Comparison of ENCODE assay signal across 12 cellular contexts in the genomic region with DNA sequence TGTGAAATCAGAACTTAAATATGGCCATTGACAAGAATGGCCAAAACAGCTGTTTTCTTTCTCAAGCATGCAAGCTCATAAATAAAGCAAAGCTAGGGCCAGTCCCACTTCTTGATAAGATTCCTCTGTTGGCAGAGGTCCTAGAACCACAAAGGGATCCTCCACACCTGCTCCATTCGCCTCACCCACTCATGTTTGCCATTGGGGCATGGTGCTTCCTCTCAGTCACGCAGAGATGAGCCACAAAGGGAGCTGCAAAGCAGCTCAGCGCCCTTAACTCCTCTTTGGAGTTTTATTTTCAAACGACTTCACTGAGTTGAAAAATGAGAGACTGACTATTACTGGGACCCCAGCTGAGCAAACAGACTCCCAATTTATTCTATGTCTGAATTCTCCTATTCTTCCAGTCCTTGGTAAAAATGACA. TPM values are rescaled to one million over a fixed set of nuclear protein-coding genes. Genes with fewer than 3 reads are reported as not detected.
A peak's percentile ranks its signal among the peaks of the same experiment; 100 is the strongest.
DNase-seq lines count a peak whose midpoint lies in the region; ATAC-seq, FAIRE-seq and TF ChIP-seq lines count a peak whose summit lies in the region.
"Had no signal": no experiment of that assay in that cellular context is flagged by ENCODE, and none has a peak within 500 bp of the region (broad histone marks: within the 10 kb centered on the region; RNA-seq: fewer than 3 reads in every experiment).

No MANE protein-coding gene starts in this region.

- TF ChIP-seq CTCF in fibroblast of lung (conservative IDR thresholded peaks at IDR 0.05 in 1 of 2, IDR thresholded peaks at IDR 0.05 in 1 of 2; ENCODE audit: low read depth in 1 of 2, low read length in 2 of 2): no peak

- peaks cover 13% of the 10 kb centered on the region for H3K4me1 Mint-ChIP-seq in T-helper 2 cell treated with Interferon-gamma antibody and Interleukin-4, amounts not matched to agents 5 μg/mL and 100 μg/mL, for 36 hours (ENCODE audit: low read depth)

- no peak overlapping the region for H3K9ac ChIP-seq in fibroblast of lung (ENCODE audit: insufficient read depth, low read length)

- H3K9me3 ChIP-seq in fibroblast of lung (ENCODE audit: control insufficient read depth, insufficient read depth, low read depth, low read length) (no peaks in the 10 kb centered on the region), small intestine (ENCODE audit: control insufficient read depth, low read depth) (no peaks in the 10 kb centered on the region)
- H3K9me3 ChIP-seq: tibial nerve had no signal

- H4K20me1 ChIP-seq in fibroblast of lung (ENCODE audit: control insufficient read depth, extremely low read depth, insufficient read depth, low read length): no peaks in the 10 kb centered on the region

- H3K4me3 ChIP-seq in fibroblast of lung (replicated peaks in 1 of 4; ENCODE audit: control extremely low read depth in 1 of 4, insufficient read depth in 1 of 4, low read depth in 3 of 4, low read length in 4 of 4) (no peak overlapping the region), small intestine (ENCODE audit: low read depth in 1 of 2, low read length in 2 of 2) (no peak overlapping the region)
- H3K4me3 ChIP-seq: tibial nerve had no signal

- no peak overlapping the region for H3K27ac ChIP-seq in fibroblast of lung (ENCODE audit: insufficient read depth, low read length)
- H3K27ac ChIP-seq in small intestine (ENCODE audit: low read depth in 1 of 2, low read length in 1 of 2): peak overlapping the region in 1 of 2 donors; percentile 3

- H3K4me1 ChIP-seq in fibroblast of lung (ENCODE audit: control insufficient read depth, extremely low read depth, insufficient read depth, low read length) (peaks cover 2% of the 10 kb centered on the region), small intestine (ENCODE audit: control insufficient read depth in 2 of 2, insufficient read depth in 1 of 2, low read depth in 1 of 2, low read length in 1 of 2) (no peaks in the 10 kb centered on the region)

- no peaks in the 10 kb centered on the region for H3K9me3 Mint-ChIP-seq in T-helper 2 cell treated with Interferon-gamma antibody and Interleukin-4, amounts not matched to agents 5 μg/mL and 100 μg/mL, for 36 hours

- H3K79me2 ChIP-seq in fibroblast of lung (ENCODE audit: control insufficient read depth, insufficient read depth, low read length): no peaks in the 10 kb centered on the region

- H3K36me3 ChIP-seq in fibroblast of lung (ENCODE audit: control insufficient read depth, insufficient read depth, low read length) (no peaks in the 10 kb centered on the region), small intestine (ENCODE audit: control insufficient read depth in 2 of 2, insufficient read depth in 2 of 2, low read length in 2 of 2) (peaks cover 0 to 2% of the 10 kb centered on the region in 2 donors)

- DNase-seq in HT-29 (ENCODE audit: low spot score) (peak; percentile 74), NCI-H774 (lab: John Stamatoyannopoulos, UW) (peak; percentile 93), fibroblast of lung (ENCODE audit: low read depth in 2 of 2) (peak; percentile 81 to 98), small intestine (peak; percentile 82), NK-92 (lab: John Stamatoyannopoulos, UW; ENCODE audit: unreplicated experiment) (no peak)
- no peak for DNase-seq in T-helper 2 cell treated with Interferon-gamma antibody and Interleukin-4, amounts not matched to agents 5 μg/mL and 100 μg/mL, for 36 hours (ENCODE audit: low spot score)
- DNase-seq: activated gamma-delta T cell, NCI-H1048, T1000 had no signal

- ATAC-seq in HG02759 (IDR thresholded peaks at IDR 0.05; ENCODE audit: unreplicated experiment) (no peak), HG03095 (IDR thresholded peaks at IDR 0.05; ENCODE audit: unreplicated experiment) (no peak)

- H3K36me3 Mint-ChIP-seq in T-helper 2 cell treated with Interferon-gamma antibody and Interleukin-4, amounts not matched to agents 5 μg/mL and 100 μg/mL, for 36 hours (ENCODE audit: low read depth): no peaks in the 10 kb centered on the region

- no peak overlapping the region for H3K27ac Mint-ChIP-seq in T-helper 2 cell treated with Interferon-gamma antibody and Interleukin-4, amounts not matched to agents 5 μg/mL and 100 μg/mL, for 36 hours

- H3K27me3 ChIP-seq in fibroblast of lung (ENCODE audit: control insufficient read depth, insufficient read depth, low read length) (no peaks in the 10 kb centered on the region), small intestine (ENCODE audit: control insufficient read depth in 2 of 2, insufficient read depth in 2 of 2, low read length in 2 of 2) (no peaks in the 10 kb centered on the region)
- H3K27me3 ChIP-seq: tibial nerve had no signal

- FAIRE-seq in small intestine (lab: Jason Lieb, UNC): no peak

- WGBS in small intestine, 3 donors: 7 to 27% (median 17%) methylated on average over 4 of the region's 4 CpGs

- no peak overlapping the region for H3K4me3 Mint-ChIP-seq in T-helper 2 cell treated with Interferon-gamma antibody and Interleukin-4, amounts not matched to agents 5 μg/mL and 100 μg/mL, for 36 hours

- H2AFZ ChIP-seq in fibroblast of lung (ENCODE audit: low read length): no peak overlapping the region

- peaks cover 8% of the 10 kb centered on the region for H3K27me3 Mint-ChIP-seq in T-helper 2 cell treated with Interferon-gamma antibody and Interleukin-4, amounts not matched to agents 5 μg/mL and 100 μg/mL, for 36 hours (ENCODE audit: low read depth)

- no peak overlapping the region for H3K4me2 ChIP-seq in fibroblast of lung (ENCODE audit: extremely low read depth, insufficient read depth, low read length)

RNA-seq across cellular contexts. Expression of a gene that starts 16.6 kb away (rescaled TPM):
- total RNA-seq in HT-29 (2014; rRNA removed; shearing (Covaris generic)): 10.5 and 14.8 TPM in 2 replicates
- total RNA-seq in fibroblast of lung: 1.3 and 1.8 TPM in 2 replicates
- polyA plus RNA-seq in fibroblast of lung: 3.4 and 3.7 TPM in 2 replicates
- 10.3 and 10.8 TPM in 2 replicates for polyA plus RNA-seq in fibroblast of lung (2012)
- polyA minus RNA-seq in fibroblast of lung (ENCODE audit: low replicate concordance): 7.3 and 10.4 TPM in 2 replicates
- polyA plus RNA-seq in small intestine: 10 to 100 TPM in 1 of 3 donors, 1 to 10 TPM in 2; 5.4 to 23.4 (median 6.8) TPM

RNA-seq across cellular contexts. Expression of a gene that starts 23.5 kb away (rescaled TPM):
- total RNA-seq in HT-29 (2014; rRNA removed; shearing (Covaris generic)): 3.4 and 3.5 TPM in 2 replicates
- 14.4 and 15.7 TPM in 2 replicates for total RNA-seq in fibroblast of lung
- 13.5 and 17.9 TPM in 2 replicates for polyA plus RNA-seq in fibroblast of lung
- 5.7 and 9.4 TPM in 2 replicates for polyA plus RNA-seq in fibroblast of lung (2012)
- polyA minus RNA-seq in fibroblast of lung (ENCODE audit: low replicate concordance): 11.6 and 30.7 TPM in 2 replicates
- polyA plus RNA-seq in small intestine: 1 to 10 TPM; 2.2 to 7.5 (median 3.8) TPM

Comparison
In these comparisons a context has a peak if more than half of its experiments do, and no peak if none do; other contexts are left out.
1. DNase-seq: peak in HT-29 (single experiment), NCI-H774 (single experiment), fibroblast of lung (2 of 2) and small intestine (single experiment); none in T-helper 2 cell treated with Interferon-gamma antibody and Interleukin-4, amounts not matched to agents 5 μg/mL and 100 μg/mL, for 36 hours (single experiment) and NK-92 (single experiment).